18 cellular contexts compared by ENCODE assay signal in the genomic region with DNA sequence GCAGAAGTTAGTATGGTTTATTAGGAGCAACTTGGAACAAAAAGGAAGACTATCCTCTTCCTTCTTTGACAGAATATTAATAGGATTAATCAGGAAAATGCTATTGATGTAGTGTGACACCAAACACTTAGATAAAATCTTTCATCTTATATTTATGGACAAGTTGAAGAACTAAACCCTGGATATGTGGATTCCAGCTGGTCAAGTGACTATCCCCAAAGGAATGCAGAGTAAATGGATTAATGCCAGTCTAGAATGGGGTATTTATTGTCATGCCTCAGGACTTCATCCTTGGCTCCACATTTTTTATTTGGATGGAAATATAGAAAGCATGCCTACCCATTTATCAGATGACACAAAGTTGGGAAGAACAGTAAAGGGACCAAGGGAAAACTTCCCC.
A peak's percentile ranks its signal among the peaks of the same experiment; 100 is the strongest.
DNase-seq lines count a peak whose midpoint lies in the region; FAIRE-seq lines count a peak whose summit lies in the region.
"Had no signal": no experiment of that assay in that cellular context is flagged by ENCODE, and none has a peak within 500 bp of the region (broad histone marks: within the 10 kb centered on the region; RNA-seq: fewer than 3 reads in every experiment).

No MANE protein-coding gene starts in this region.

- no peak for FAIRE-seq in urothelium cell line (lab: Jason Lieb, UNC)
- FAIRE-seq: bronchial epithelial cell, GM12891 had no signal

- H3K4me3 ChIP-seq in SJCRH30 = no peak overlapping the region
- H3K4me3 ChIP-seq: upper lobe of right lung had no signal

- H3K36me3 ChIP-seq in SJCRH30 = no peaks in the 10 kb centered on the region
- H3K36me3 ChIP-seq: upper lobe of right lung had no signal

- no peaks in the 10 kb centered on the region for H3K9me3 ChIP-seq in SJCRH30 (replicated peaks)
- H3K9me3 ChIP-seq: upper lobe of right lung had no signal

- no peaks in the 10 kb centered on the region for H3K27me3 ChIP-seq in SJCRH30
- H3K27me3 ChIP-seq: upper lobe of right lung had no signal

- H3K27ac ChIP-seq in SJCRH30 = peak overlapping the region; percentile 18; the same call in 1 of the 2 replicates
- H3K27ac ChIP-seq: upper lobe of right lung had no signal

- peaks cover 12% of the 10 kb centered on the region; the same call in 1 of the 2 replicates for H3K4me1 ChIP-seq in SJCRH30

- DNase-seq in GM04504 (ENCODE audit: low read depth) = peak; percentile 44
- no peak for DNase-seq in SJCRH30
- peak; percentile 52 for DNase-seq in fibroblast of gingiva (ENCODE audit: low read depth)
- peak; percentile 8 for DNase-seq in urothelium cell line (ENCODE audit: low spot score)
- no peak for DNase-seq in retina
- DNase-seq in OCI-M2 (lab: John Stamatoyannopoulos, UW; ENCODE audit: unreplicated experiment) = no peak
- DNase-seq in NCI-H146 (lab: John Stamatoyannopoulos, UW) = no peak
- DNase-seq: effector memory CD4-positive, alpha-beta T cell; head of caudate nucleus; left cardiac atrium; MM.1S; nucleus accumbens; Right ventricle myocardium superior; stimulated activated naive CD4-positive, alpha-beta T cell; T-helper 2 cell; upper lobe of right lung had no signal

Comparison
In these comparisons a context has a peak if more than half of its experiments do, and no peak if none do; other contexts are left out.
1. DNase-seq: peak in GM04504 (single experiment), fibroblast of gingiva (single experiment) and urothelium cell line (single experiment); none in SJCRH30 (0 of 2), retina (single experiment), OCI-M2 (single experiment) and NCI-H146 (single experiment).